In genomic region chr22:42344391-42344861, GRCh38 we compare ENCODE assay signal across 8 cellular contexts.
DNase-seq lines count a peak whose midpoint lies in the region; TF ChIP-seq lines count a peak whose summit lies in the region.

No MANE protein-coding gene starts in this region.

- POLR2A ChIA-PET in Caco-2 (lab: Charles Lee): no interaction called here

- TF ChIP-seq CTCF in Caco-2 (IDR thresholded peaks at IDR 0.05; ENCODE audit: insufficient read depth in 1 of 2, low read depth in 1 of 2, low read length in 1 of 2, severe bottlenecking in 1 of 2, unreplicated experiment in 1 of 2) (no peak), fibroblast of the aortic adventitia (IDR thresholded peaks at IDR 0.05; ENCODE audit: insufficient read depth, low read length) (no peak), ovary (IDR thresholded peaks at IDR 0.05) (no peak)

- H3K36me3 ChIP-seq in Caco-2 (ENCODE audit: control insufficient read depth, insufficient read depth, low read length) (no peaks in the 10 kb centered on the region), ovary (no peaks in the 10 kb centered on the region)

- H3K36me3 Mint-ChIP-seq in Caco-2 (ENCODE audit: insufficient read depth, unreplicated experiment): no peaks in the 10 kb centered on the region

- H3K4me3 ChIP-seq in Caco-2 (ENCODE audit: low read depth, low read length): no peak overlapping the region; the same call in 1 of the 2 replicates
- H3K4me3 ChIP-seq in fibroblast of the aortic adventitia (ENCODE audit: low read depth, low read length): no peak overlapping the region
- peak overlapping the region; percentile 29 for H3K4me3 ChIP-seq in ovary

- DNase-seq in Caco-2 (no peak), NCI-H69 (lab: John Stamatoyannopoulos, UW) (peak; percentile 93), fibroblast of the aortic adventitia (ENCODE audit: low read depth) (peak; percentile 46), ovary (peak; percentile 39 to 56 (median 52)), NCI-H128 (lab: John Stamatoyannopoulos, UW; ENCODE audit: unreplicated experiment) (no peak)
- no peak for DNase-seq in stimulated activated CD4-positive, alpha-beta T cell treated with anti-CD3 and anti-CD28 coated beads, Interleukin-15, amount 100 ng/mL, for 24 hours
- no peak for DNase-seq in activated CD4-positive, CD25-positive, alpha-beta regulatory T cell treated with anti-CD3 and anti-CD28 coated beads, Interleukin-2, amount 50 U/mL, for 72 hours
- no peak for DNase-seq in activated CD4-positive, alpha-beta T cell treated with anti-CD3 and anti-CD28 coated beads for 4 hours

- intact Hi-C loops in Caco-2 (cut with micrococcal nuclease; ENCODE audit: unreplicated experiment): no loop called here
- intact Hi-C loops in ovary (cut with DNase I): no loop called here

- H3K9me3 Mint-ChIP-seq in Caco-2 (ENCODE audit: unreplicated experiment): no peaks in the 10 kb centered on the region

- H3K4me1 ChIP-seq in Caco-2 (no peaks in the 10 kb centered on the region), ovary (ENCODE audit: insufficient read depth) (peaks cover 2% of the 10 kb centered on the region)

- no peak for TF ChIP-seq POLR2A in ovary (IDR thresholded peaks at IDR 0.05)

- CTCF ChIA-PET in Caco-2 (lab: Charles Lee): no interaction called here

- no peak for TF ChIP-seq EP300 in ovary (IDR thresholded peaks at IDR 0.05)

- 39 to 49% (median 40%) methylated on average over 24 to 27 of the region's 27 CpGs for whole genome bisulfite sequencing in ovary, 3 donors

- no peaks in the 10 kb centered on the region for H3K9me3 ChIP-seq in Caco-2
- no peaks in the 10 kb centered on the region for H3K9me3 ChIP-seq in ovary

- no peaks in the 10 kb centered on the region for H3K27me3 Mint-ChIP-seq in Caco-2 (ENCODE audit: insufficient read depth, unreplicated experiment)

- H3K4me1 Mint-ChIP-seq in Caco-2 (ENCODE audit: low read depth, unreplicated experiment): no peaks in the 10 kb centered on the region

- H3K27ac ChIP-seq in ovary: peak overlapping the region; percentile 20 to 62

- H3K27me3 ChIP-seq in Caco-2 (replicated peaks; ENCODE audit: control insufficient read depth, insufficient read depth, low read length): no peaks in the 10 kb centered on the region
- no peaks in the 10 kb centered on the region for H3K27me3 ChIP-seq in ovary

- peak overlapping the region; percentile 56 for H3K4me3 Mint-ChIP-seq in Caco-2 (ENCODE audit: unreplicated experiment)

- BruUV-seq in Caco-2 (replicated peaks; lab: Mats Ljungman, UMichigan): no TSS peak

- no peak overlapping the region for H3K27ac Mint-ChIP-seq in Caco-2 (ENCODE audit: unreplicated experiment)

Comparison
In these comparisons a context has a peak if more than half of its experiments do, and no peak if none do; other contexts are left out.
1. DNase-seq: peak in NCI-H69 (single experiment), fibroblast of the aortic adventitia (single experiment) and ovary (5 of 5); none in Caco-2 (0 of 2), stimulated activated CD4-positive, alpha-beta T cell treated with anti-CD3 and anti-CD28 coated beads, Interleukin-15, amount 100 ng/mL, for 24 hours (single experiment), NCI-H128 (single experiment), activated CD4-positive, CD25-positive, alpha-beta regulatory T cell treated with anti-CD3 and anti-CD28 coated beads, Interleukin-2, amount 50 U/mL, for 72 hours (single experiment) and activated CD4-positive, alpha-beta T cell treated with anti-CD3 and anti-CD28 coated beads for 4 hours (0 of 2).